8 cellular contexts compared by ENCODE assay signal in genomic region chr5:170216262-170216864, GRCh38. TPM values are rescaled to one million over a fixed set of nuclear protein-coding genes. Genes with fewer than 3 reads are reported as not detected.
A peak's percentile ranks its signal among the peaks of the same experiment; 100 is the strongest.
DNase-seq lines count a peak whose midpoint lies in the region; ATAC-seq and TF ChIP-seq lines count a peak whose summit lies in the region.

No MANE protein-coding gene starts in this region.

- DNase-seq in Right ventricle myocardium superior (no peak), left cardiac atrium (no peak), NCI-H748 treated with DMSO at 0.1 percent for 48 hours (lab: John Stamatoyannopoulos, UW) (peak; percentile 76), cardiac fibroblast (ENCODE audit: low read depth in 2 of 2) (peak; percentile 75 to 79), myocyte (ENCODE audit: low read depth) (peak; percentile 30), epidermal melanocyte (ENCODE audit: insufficient read length, low spot score) (no peak)

- no peak overlapping the region for H3K4me3 ChIP-seq in cardiac fibroblast (replicated peaks in 1 of 2; ENCODE audit: low read depth in 2 of 2, low read length in 2 of 2)

- ATAC-seq in Right ventricle myocardium superior (ENCODE audit: poor library complexity) (peak; percentile 41), left cardiac atrium (no peak), HG03354 (IDR thresholded peaks at IDR 0.05; ENCODE audit: poor library complexity, severe bottlenecking, unreplicated experiment) (no peak), HG03196 (IDR thresholded peaks at IDR 0.05; ENCODE audit: unreplicated experiment) (no peak)

- peak; percentile 64 for TF ChIP-seq CTCF in cardiac fibroblast (IDR thresholded peaks at IDR 0.05; ENCODE audit: low read depth, low read length)

- intact Hi-C loops in Right ventricle myocardium superior (cut with DNase I) (no loop called here), left cardiac atrium (cut with DNase I) (no loop called here)

RNA-seq across cellular contexts. Expression of gene C5orf58, which starts 16.4 kb away (rescaled TPM):
- total RNA-seq in Right ventricle myocardium superior, result 0.65 TPM
- not detected for total RNA-seq in left cardiac atrium
- not detected in 2 replicates for total RNA-seq in myocyte
- not detected for polyA plus RNA-seq in myocyte (2012)

Comparison
In these comparisons a context has a peak if more than half of its experiments do, and no peak if none do; other contexts are left out.
1. DNase-seq: peak in NCI-H748 treated with DMSO at 0.1 percent for 48 hours (single experiment), cardiac fibroblast (2 of 2) and myocyte (single experiment); none in Right ventricle myocardium superior (single experiment), left cardiac atrium (single experiment) and epidermal melanocyte (single experiment).